ENCODE assay signal across 29 cellular contexts in genomic region chr7:135770139-135770710, GRCh38. TPM values are rescaled to one million over a fixed set of nuclear protein-coding genes. Genes with fewer than 3 reads are reported as not detected.
DNase-seq lines count a peak whose midpoint lies in the region; ATAC-seq and TF ChIP-seq lines count a peak whose summit lies in the region.
"Had no signal": no experiment of that assay in that cellular context is flagged by ENCODE, and none has a peak within 500 bp of the region (broad histone marks: within the 10 kb centered on the region; RNA-seq: fewer than 3 reads in every experiment).

No MANE protein-coding gene starts in this region.

- H3K9me3 Mint-ChIP-seq in stimulated activated naive B cell treated with anti-CD40 and anti-IgM and Interleukin-4, amounts not matched to agents 10 μg/mL and 1 μg/mL and 100 μg/mL, for 72 hours: no peaks in the 10 kb centered on the region
- H3K9me3 Mint-ChIP-seq in endothelial cell (ENCODE audit: unreplicated experiment): no peaks in the 10 kb centered on the region
- H3K9me3 Mint-ChIP-seq: activated CD4-positive, alpha-beta T cell treated with anti-CD3 and anti-CD28 coated beads, Interleukin-2, amount 10 ng/mL, durations not matched to agents 24 days and 14 days; activated T-cell treated with anti-CD3 and anti-CD28 coated beads, Interleukin-2, amount 50 U/mL, for 4 hours; mesothelial cell of epicardium; stimulated activated naive CD8-positive, alpha-beta T cell treated with anti-CD3 and anti-CD28 coated beads, Interleukin-15, amount 100 ng/mL, for 72 hours had no signal

- DNase-seq in heart right ventricle (no peak), left cardiac atrium (no peak), caudate nucleus (lab: John Stamatoyannopoulos, UW) (no peak), fibroblast of villous mesenchyme (ENCODE audit: low read depth) (peak; percentile 76), endothelial cell (ENCODE audit: low spot score) (no peak), NCI-H2029 (lab: John Stamatoyannopoulos, UW) (no peak)
- DNase-seq in stimulated activated naive B cell treated with anti-CD40 and anti-IgM and Interleukin-4, amounts not matched to agents 10 μg/mL and 1 μg/mL and 100 μg/mL, for 72 hours: no peak
- DNase-seq: activated CD4-positive, alpha-beta T cell treated with anti-CD3 and anti-CD28 coated beads, Interleukin-2, amount 10 ng/mL, durations not matched to agents 24 days and 14 days; activated T-cell treated with anti-CD3 and anti-CD28 coated beads, Interleukin-2, amount 50 U/mL, for 4 hours; adrenal gland; BE2C; brain microvascular endothelial cell; CD8-positive, alpha-beta memory T cell; cortex of kidney; left lung; naive thymus-derived CD4-positive, alpha-beta T cell; NCI-H1092; NCI-H187; NCI-H2227 treated with DMSO at 0.1 percent for 48 hours; psoas muscle; SHP77 treated with DMSO at 0.1 percent for 48 hours; stimulated activated naive CD8-positive, alpha-beta T cell treated with anti-CD3 and anti-CD28 coated beads, Interleukin-15, amount 100 ng/mL, for 72 hours; tibial artery; WERI-Rb-1 had no signal

- H3K36me3 Mint-ChIP-seq in stimulated activated naive B cell treated with anti-CD40 and anti-IgM and Interleukin-4, amounts not matched to agents 10 μg/mL and 1 μg/mL and 100 μg/mL, for 72 hours: no peaks in the 10 kb centered on the region
- no peaks in the 10 kb centered on the region for H3K36me3 Mint-ChIP-seq in endothelial cell (ENCODE audit: low read depth, unreplicated experiment)
- H3K36me3 Mint-ChIP-seq: mesothelial cell of epicardium; naive thymus-derived CD4-positive, alpha-beta T cell had no signal

- peaks cover 5 to 78% (median 27%) of the 10 kb centered on the region in 9 donors for H3K4me1 ChIP-seq in heart right ventricle
- H3K4me1 ChIP-seq: adrenal gland had no signal

- WGBS in heart right ventricle, 2 donors: 96% methylated on average over 6 of the region's 6 CpGs

- intact Hi-C loops in heart right ventricle (cut with DNase I): loop anchor here in 1 of 10 donors (5.0 kb wide), 1 partner anchor 98 kb away; no protein-coding TSS in a partner anchor
- intact Hi-C loops in left cardiac atrium (cut with DNase I): no loop called here

- TF ChIP-seq CTCF in heart right ventricle (IDR thresholded peaks at IDR 0.05): no peak
- no peak for TF ChIP-seq CTCF in fibroblast of villous mesenchyme (IDR thresholded peaks at IDR 0.05; ENCODE audit: insufficient read depth, low read depth, low read length)
- no peak for TF ChIP-seq CTCF in endothelial cell (IDR thresholded peaks at IDR 0.05; ENCODE audit: unreplicated experiment)

- peaks cover 11 to 22% of the 10 kb centered on the region in 2 donors for H3K27me3 Mint-ChIP-seq in stimulated activated naive B cell treated with anti-CD40 and anti-IgM and Interleukin-4, amounts not matched to agents 10 μg/mL and 1 μg/mL and 100 μg/mL, for 72 hours
- no peaks in the 10 kb centered on the region for H3K27me3 Mint-ChIP-seq in endothelial cell (ENCODE audit: unreplicated experiment)
- H3K27me3 Mint-ChIP-seq: activated CD4-positive, alpha-beta T cell treated with anti-CD3 and anti-CD28 coated beads, Interleukin-2, amount 10 ng/mL, durations not matched to agents 24 days and 14 days had no signal

- H3K36me3 ChIP-seq in heart right ventricle: no peaks in the 10 kb centered on the region
- H3K36me3 ChIP-seq: adrenal gland, BE2C, brain microvascular endothelial cell, left lung, tibial artery, WERI-Rb-1 had no signal

- peak overlapping the region in 6 of 10 donors; percentile 37 to 86 (median 74) for H3K27ac ChIP-seq in heart right ventricle
- peak overlapping the region; percentile 10 for H3K27ac ChIP-seq in caudate nucleus (ENCODE audit: low read depth, low read length)
- H3K27ac ChIP-seq: brain microvascular endothelial cell, psoas muscle, WERI-Rb-1 had no signal

- H3K4me3 Mint-ChIP-seq in stimulated activated naive B cell treated with anti-CD40 and anti-IgM and Interleukin-4, amounts not matched to agents 10 μg/mL and 1 μg/mL and 100 μg/mL, for 72 hours: no peak overlapping the region
- no peak overlapping the region for H3K4me3 Mint-ChIP-seq in endothelial cell (ENCODE audit: unreplicated experiment)
- H3K4me3 Mint-ChIP-seq: activated CD4-positive, alpha-beta T cell treated with anti-CD3 and anti-CD28 coated beads, Interleukin-2, amount 10 ng/mL, durations not matched to agents 24 days and 14 days; activated T-cell treated with anti-CD3 and anti-CD28 coated beads, Interleukin-2, amount 50 U/mL, for 4 hours; CD8-positive, alpha-beta memory T cell; mesothelial cell of epicardium; naive thymus-derived CD4-positive, alpha-beta T cell; stimulated activated naive CD8-positive, alpha-beta T cell treated with anti-CD3 and anti-CD28 coated beads, Interleukin-15, amount 100 ng/mL, for 72 hours had no signal

- ATAC-seq in heart right ventricle: no peak
- no peak for ATAC-seq in left cardiac atrium
- ATAC-seq in stimulated activated naive B cell treated with anti-CD40 and anti-IgM and Interleukin-4, amounts not matched to agents 10 μg/mL and 1 μg/mL and 100 μg/mL, for 72 hours (replicated peaks): no peak
- no peak for ATAC-seq in GM18907 (IDR thresholded peaks at IDR 0.05; ENCODE audit: unreplicated experiment)
- ATAC-seq: activated T-cell treated with anti-CD3 and anti-CD28 coated beads, Interleukin-2, amount 50 U/mL, for 4 hours; left lung; naive thymus-derived CD4-positive, alpha-beta T cell; Panc1; stimulated activated naive CD8-positive, alpha-beta T cell treated with anti-CD3 and anti-CD28 coated beads, Interleukin-15, amount 100 ng/mL, for 72 hours had no signal

- no peaks in the 10 kb centered on the region for H3K9me3 ChIP-seq in heart right ventricle
- H3K9me3 ChIP-seq: adrenal gland, BE2C, left lung, psoas muscle, tibial artery had no signal

- peak overlapping the region; percentile 15 for H3K27ac Mint-ChIP-seq in stimulated activated naive B cell treated with anti-CD40 and anti-IgM and Interleukin-4, amounts not matched to agents 10 μg/mL and 1 μg/mL and 100 μg/mL, for 72 hours
- H3K27ac Mint-ChIP-seq in endothelial cell (ENCODE audit: unreplicated experiment): no peak overlapping the region
- H3K27ac Mint-ChIP-seq: activated CD4-positive, alpha-beta T cell treated with anti-CD3 and anti-CD28 coated beads, Interleukin-2, amount 10 ng/mL, durations not matched to agents 24 days and 14 days; CD8-positive, alpha-beta memory T cell; mesothelial cell of epicardium; naive thymus-derived CD4-positive, alpha-beta T cell; stimulated activated naive CD8-positive, alpha-beta T cell treated with anti-CD3 and anti-CD28 coated beads, Interleukin-15, amount 100 ng/mL, for 72 hours had no signal

- H3K4me3 ChIP-seq in heart right ventricle (no peak overlapping the region), fibroblast of villous mesenchyme (ENCODE audit: low read depth, low read length) (no peak overlapping the region)
- H3K4me3 ChIP-seq: adrenal gland, left lung, psoas muscle, tibial artery had no signal

- H3K4me1 Mint-ChIP-seq in stimulated activated naive B cell treated with anti-CD40 and anti-IgM and Interleukin-4, amounts not matched to agents 10 μg/mL and 1 μg/mL and 100 μg/mL, for 72 hours: no peaks in the 10 kb centered on the region
- no peaks in the 10 kb centered on the region for H3K4me1 Mint-ChIP-seq in endothelial cell (ENCODE audit: unreplicated experiment)
- H3K4me1 Mint-ChIP-seq: activated CD4-positive, alpha-beta T cell treated with anti-CD3 and anti-CD28 coated beads, Interleukin-2, amount 10 ng/mL, durations not matched to agents 24 days and 14 days; CD8-positive, alpha-beta memory T cell; naive thymus-derived CD4-positive, alpha-beta T cell had no signal

- H3K27me3 ChIP-seq in heart right ventricle: no peaks in the 10 kb centered on the region
- H3K27me3 ChIP-seq: adrenal gland, BE2C, brain microvascular endothelial cell, left lung, tibial artery had no signal

RNA-seq across cellular contexts. Expression of gene FAM180A, which starts 21.6 kb away (rescaled TPM):
- total RNA-seq in heart right ventricle (10 to 100 TPM in 8 of 10 donors, 1 to 10 TPM in 2; 2.0 to 47.6 (median 19.5) TPM), left cardiac atrium (1 to 10 TPM; 2.0 to 3.6 TPM), fibroblast of villous mesenchyme (2.9 and 3.0 TPM in 2 replicates), endothelial cell (ENCODE audit: unreplicated experiment) (not detected)
- polyA plus RNA-seq in heart right ventricle: 10 to 100 TPM in 1 of 2 donors, 1 to 10 TPM in 1; 2.4 to 11.3 TPM
- total RNA-seq: activated CD4-positive, alpha-beta T cell treated with anti-CD3 and anti-CD28 coated beads, Interleukin-2, amount 10 ng/mL, durations not matched to agents 24 days and 14 days; activated T-cell treated with anti-CD3 and anti-CD28 coated beads, Interleukin-2, amount 50 U/mL, for 4 hours; CD8-positive, alpha-beta memory T cell; mesothelial cell of epicardium; naive thymus-derived CD4-positive, alpha-beta T cell had no signal
- polyA plus RNA-seq: CD8-positive, alpha-beta memory T cell; naive thymus-derived CD4-positive, alpha-beta T cell had no signal

RNA-seq across cellular contexts. Expression of gene SLC13A4, which starts 42.2 kb away (rescaled TPM):
- total RNA-seq in heart right ventricle (under 1 TPM in 8 of 10 donors, not detected in 2; 0.08 to 0.87 (median 0.56) TPM), left cardiac atrium (not detected), fibroblast of villous mesenchyme (0.32 TPM in 1 of 2 replicates, not detected in the other), endothelial cell (ENCODE audit: unreplicated experiment) (not detected)
- 1 to 10 TPM in 1 of 2 donors, under 1 TPM in 1; 0.12 to 2.8 TPM for polyA plus RNA-seq in heart right ventricle
- total RNA-seq: activated CD4-positive, alpha-beta T cell treated with anti-CD3 and anti-CD28 coated beads, Interleukin-2, amount 10 ng/mL, durations not matched to agents 24 days and 14 days; activated T-cell treated with anti-CD3 and anti-CD28 coated beads, Interleukin-2, amount 50 U/mL, for 4 hours; CD8-positive, alpha-beta memory T cell; H4; left lung; mesothelial cell of epicardium; naive thymus-derived CD4-positive, alpha-beta T cell; psoas muscle; skeletal muscle tissue had no signal
- polyA plus RNA-seq: CD8-positive, alpha-beta memory T cell had no signal
